Comparison of ENCODE assay signal across 8 cellular contexts in genomic region chr21:44817506-44817880, GRCh38.
DNase-seq lines count a peak whose midpoint lies in the region; ATAC-seq lines count a peak whose summit lies in the region.

No MANE protein-coding gene starts in this region.

- DNase-seq in SHP77 (lab: John Stamatoyannopoulos, UW) (peak; percentile 45 to 77), SHP77 treated with DMSO at 0.1 percent for 48 hours (lab: John Stamatoyannopoulos, UW) (no peak), NCI-H2171 treated with DMSO at 0.1 percent for 48 hours (lab: John Stamatoyannopoulos, UW) (peak; percentile 77), islet precursor cell (peak; percentile 93), smooth muscle cell of the brain vasculature (ENCODE audit: low read depth, low spot score) (peak; percentile 58)
- DNase-seq in central memory CD4-positive, alpha-beta T cell = peak; percentile 89

- peak; percentile 61 for ATAC-seq in HG03060 (IDR thresholded peaks at IDR 0.05; ENCODE audit: low read depth, unreplicated experiment)
- ATAC-seq in activated CD4-positive, CD25-positive, alpha-beta regulatory T cell treated with anti-CD3 and anti-CD28 coated beads, Interleukin-2, amount 50 U/mL, for 24 hours = peak; percentile 77
